Comparison of ENCODE assay signal across 1 cellular context in the genomic region with DNA sequence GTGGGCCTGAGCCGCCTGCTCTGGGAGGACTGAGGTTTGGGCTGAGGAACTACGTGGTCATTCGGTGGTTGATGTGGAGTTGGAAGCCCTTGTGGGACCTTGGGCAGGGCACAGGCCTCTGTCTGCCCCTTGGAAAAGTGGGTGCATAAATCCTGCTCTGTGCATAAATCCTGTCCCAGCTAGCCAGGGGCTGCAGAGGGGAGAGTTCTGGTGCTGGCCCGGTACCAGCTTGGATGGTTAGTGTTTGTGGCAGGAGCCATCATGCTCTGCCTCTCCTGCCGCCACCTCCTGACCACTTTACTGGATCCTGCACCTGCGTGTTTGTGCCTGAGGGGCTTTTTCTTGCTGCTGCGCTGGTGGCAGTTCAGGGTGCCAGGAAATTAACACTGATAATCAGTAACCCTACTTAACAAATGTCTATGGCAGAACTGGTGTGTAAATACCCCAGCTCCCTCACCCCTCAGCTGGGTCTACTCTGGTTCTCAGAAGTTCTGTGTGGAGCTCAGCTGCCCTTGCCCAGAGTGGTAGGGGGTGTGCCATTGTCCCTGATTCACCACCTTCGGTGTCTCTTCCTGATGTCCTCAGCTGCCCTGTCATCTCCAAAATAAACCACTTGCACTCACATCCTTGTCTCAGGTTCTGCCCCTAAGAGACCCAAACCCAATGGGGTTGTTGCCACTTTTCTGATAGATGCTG.
TF ChIP-seq lines count a peak whose summit lies in the region.

No MANE protein-coding gene starts in this region.

TF ChIP-seq in H1, 55 proteins besides CTCF, POLR2A, EP300 and RAD21:
- TF ChIP-seq, protein P1, sequence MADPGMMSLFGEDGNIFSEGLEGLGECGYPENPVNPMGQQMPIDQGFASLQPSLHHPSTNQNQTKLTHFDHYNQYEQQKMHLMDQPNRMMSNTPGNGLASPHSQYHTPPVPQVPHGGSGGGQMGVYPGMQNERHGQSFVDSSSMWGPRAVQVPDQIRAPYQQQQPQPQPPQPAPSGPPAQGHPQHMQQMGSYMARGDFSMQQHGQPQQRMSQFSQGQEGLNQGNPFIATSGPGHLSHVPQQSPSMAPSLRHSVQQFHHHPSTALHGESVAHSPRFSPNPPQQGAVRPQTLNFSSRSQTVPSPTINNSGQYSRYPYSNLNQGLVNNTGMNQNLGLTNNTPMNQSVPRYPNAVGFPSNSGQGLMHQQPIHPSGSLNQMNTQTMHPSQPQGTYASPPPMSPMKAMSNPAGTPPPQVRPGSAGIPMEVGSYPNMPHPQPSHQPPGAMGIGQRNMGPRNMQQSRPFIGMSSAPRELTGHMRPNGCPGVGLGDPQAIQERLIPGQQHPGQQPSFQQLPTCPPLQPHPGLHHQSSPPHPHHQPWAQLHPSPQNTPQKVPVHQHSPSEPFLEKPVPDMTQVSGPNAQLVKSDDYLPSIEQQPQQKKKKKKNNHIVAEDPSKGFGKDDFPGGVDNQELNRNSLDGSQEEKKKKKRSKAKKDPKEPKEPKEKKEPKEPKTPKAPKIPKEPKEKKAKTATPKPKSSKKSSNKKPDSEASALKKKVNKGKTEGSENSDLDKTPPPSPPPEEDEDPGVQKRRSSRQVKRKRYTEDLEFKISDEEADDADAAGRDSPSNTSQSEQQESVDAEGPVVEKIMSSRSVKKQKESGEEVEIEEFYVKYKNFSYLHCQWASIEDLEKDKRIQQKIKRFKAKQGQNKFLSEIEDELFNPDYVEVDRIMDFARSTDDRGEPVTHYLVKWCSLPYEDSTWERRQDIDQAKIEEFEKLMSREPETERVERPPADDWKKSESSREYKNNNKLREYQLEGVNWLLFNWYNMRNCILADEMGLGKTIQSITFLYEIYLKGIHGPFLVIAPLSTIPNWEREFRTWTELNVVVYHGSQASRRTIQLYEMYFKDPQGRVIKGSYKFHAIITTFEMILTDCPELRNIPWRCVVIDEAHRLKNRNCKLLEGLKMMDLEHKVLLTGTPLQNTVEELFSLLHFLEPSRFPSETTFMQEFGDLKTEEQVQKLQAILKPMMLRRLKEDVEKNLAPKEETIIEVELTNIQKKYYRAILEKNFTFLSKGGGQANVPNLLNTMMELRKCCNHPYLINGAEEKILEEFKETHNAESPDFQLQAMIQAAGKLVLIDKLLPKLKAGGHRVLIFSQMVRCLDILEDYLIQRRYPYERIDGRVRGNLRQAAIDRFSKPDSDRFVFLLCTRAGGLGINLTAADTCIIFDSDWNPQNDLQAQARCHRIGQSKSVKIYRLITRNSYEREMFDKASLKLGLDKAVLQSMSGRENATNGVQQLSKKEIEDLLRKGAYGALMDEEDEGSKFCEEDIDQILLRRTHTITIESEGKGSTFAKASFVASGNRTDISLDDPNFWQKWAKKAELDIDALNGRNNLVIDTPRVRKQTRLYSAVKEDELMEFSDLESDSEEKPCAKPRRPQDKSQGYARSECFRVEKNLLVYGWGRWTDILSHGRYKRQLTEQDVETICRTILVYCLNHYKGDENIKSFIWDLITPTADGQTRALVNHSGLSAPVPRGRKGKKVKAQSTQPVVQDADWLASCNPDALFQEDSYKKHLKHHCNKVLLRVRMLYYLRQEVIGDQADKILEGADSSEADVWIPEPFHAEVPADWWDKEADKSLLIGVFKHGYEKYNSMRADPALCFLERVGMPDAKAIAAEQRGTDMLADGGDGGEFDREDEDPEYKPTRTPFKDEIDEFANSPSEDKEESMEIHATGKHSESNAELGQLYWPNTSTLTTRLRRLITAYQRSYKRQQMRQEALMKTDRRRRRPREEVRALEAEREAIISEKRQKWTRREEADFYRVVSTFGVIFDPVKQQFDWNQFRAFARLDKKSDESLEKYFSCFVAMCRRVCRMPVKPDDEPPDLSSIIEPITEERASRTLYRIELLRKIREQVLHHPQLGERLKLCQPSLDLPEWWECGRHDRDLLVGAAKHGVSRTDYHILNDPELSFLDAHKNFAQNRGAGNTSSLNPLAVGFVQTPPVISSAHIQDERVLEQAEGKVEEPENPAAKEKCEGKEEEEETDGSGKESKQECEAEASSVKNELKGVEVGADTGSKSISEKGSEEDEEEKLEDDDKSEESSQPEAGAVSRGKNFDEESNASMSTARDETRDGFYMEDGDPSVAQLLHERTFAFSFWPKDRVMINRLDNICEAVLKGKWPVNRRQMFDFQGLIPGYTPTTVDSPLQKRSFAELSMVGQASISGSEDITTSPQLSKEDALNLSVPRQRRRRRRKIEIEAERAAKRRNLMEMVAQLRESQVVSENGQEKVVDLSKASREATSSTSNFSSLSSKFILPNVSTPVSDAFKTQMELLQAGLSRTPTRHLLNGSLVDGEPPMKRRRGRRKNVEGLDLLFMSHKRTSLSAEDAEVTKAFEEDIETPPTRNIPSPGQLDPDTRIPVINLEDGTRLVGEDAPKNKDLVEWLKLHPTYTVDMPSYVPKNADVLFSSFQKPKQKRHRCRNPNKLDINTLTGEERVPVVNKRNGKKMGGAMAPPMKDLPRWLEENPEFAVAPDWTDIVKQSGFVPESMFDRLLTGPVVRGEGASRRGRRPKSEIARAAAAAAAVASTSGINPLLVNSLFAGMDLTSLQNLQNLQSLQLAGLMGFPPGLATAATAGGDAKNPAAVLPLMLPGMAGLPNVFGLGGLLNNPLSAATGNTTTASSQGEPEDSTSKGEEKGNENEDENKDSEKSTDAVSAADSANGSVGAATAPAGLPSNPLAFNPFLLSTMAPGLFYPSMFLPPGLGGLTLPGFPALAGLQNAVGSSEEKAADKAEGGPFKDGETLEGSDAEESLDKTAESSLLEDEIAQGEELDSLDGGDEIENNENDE (IDR thresholded peaks at IDR 0.05; ENCODE audit: insufficient replicate concordance, low read length), result no peak
- no peak for TF ChIP-seq HDAC2 (IDR thresholded peaks at IDR 0.05; ENCODE audit: borderline replicate concordance in 1 of 2, low read depth in 2 of 2, low read length in 2 of 2)
